In genomic region chr16:49858200-49859129, GRCh38 we compare ENCODE assay signal across 8 cellular contexts. TPM values are rescaled to one million over a fixed set of nuclear protein-coding genes. Genes with fewer than 3 reads are reported as not detected.
DNase-seq lines count a peak whose midpoint lies in the region; ATAC-seq lines count a peak whose summit lies in the region.

No MANE protein-coding gene starts in this region.

- H3K36me3 ChIP-seq in rectal smooth muscle tissue (ENCODE audit: control insufficient read depth, insufficient read depth, low read length) = no peaks in the 10 kb centered on the region

- no peak overlapping the region for H3K9ac ChIP-seq in rectal smooth muscle tissue (ENCODE audit: low read length)

- CTCF ChIA-PET in activated naive CD4-positive, alpha-beta T cell treated with anti-CD3 and anti-CD28 coated beads for 36 hours (lab: Charles Lee) = interaction anchor here (0.7 to 2.6 kb wide), 13 partner anchors 9 to 63 kb away, joined by 3 to 14 read pairs (median 4); no protein-coding TSS in a partner anchor

- H3K27me3 Mint-ChIP-seq in activated naive CD4-positive, alpha-beta T cell treated with anti-CD3 and anti-CD28 coated beads for 36 hours (ENCODE audit: low read depth) = peaks cover 28% of the 10 kb centered on the region

- peak; percentile 56 to 57 for DNase-seq in activated CD4-positive, alpha-beta T cell treated with anti-CD3 and anti-CD28 coated beads for 4 hours
- no peak for DNase-seq in activated CD4-positive, alpha-beta T cell treated with anti-CD3 and anti-CD28 coated beads, Interleukin-2, amount 50 U/mL, for 1 hour
- peak; percentile 55 for DNase-seq in activated naive CD4-positive, alpha-beta T cell treated with anti-CD3 and anti-CD28 coated beads for 36 hours
- peak; percentile 66 for DNase-seq in left ventricle myocardium superior
- DNase-seq in NCI-H128 (lab: John Stamatoyannopoulos, UW; ENCODE audit: unreplicated experiment) = no peak

- H3K4me1 Mint-ChIP-seq in activated naive CD4-positive, alpha-beta T cell treated with anti-CD3 and anti-CD28 coated beads for 36 hours (ENCODE audit: low read depth) = peaks cover 10% of the 10 kb centered on the region

- H3K9me3 Mint-ChIP-seq in activated naive CD4-positive, alpha-beta T cell treated with anti-CD3 and anti-CD28 coated beads for 36 hours = no peaks in the 10 kb centered on the region

- H3K27ac ChIP-seq in rectal smooth muscle tissue (ENCODE audit: low read depth, low read length) = peak overlapping the region; percentile 78

- peak overlapping the region; percentile 24 for H3K4me3 Mint-ChIP-seq in activated naive CD4-positive, alpha-beta T cell treated with anti-CD3 and anti-CD28 coated beads for 36 hours

- ATAC-seq in left ventricle myocardium superior (peak; percentile 13), HG03432 (IDR thresholded peaks at IDR 0.05; ENCODE audit: unreplicated experiment) (no peak), HG02852 (IDR thresholded peaks at IDR 0.05; ENCODE audit: unreplicated experiment) (no peak)

- H3K4me1 ChIP-seq in rectal smooth muscle tissue (ENCODE audit: control insufficient read depth, insufficient read depth, low read length) = peaks cover 2% of the 10 kb centered on the region

- H3K27ac Mint-ChIP-seq in activated naive CD4-positive, alpha-beta T cell treated with anti-CD3 and anti-CD28 coated beads for 36 hours = no peak overlapping the region

- intact Hi-C loops in activated naive CD4-positive, alpha-beta T cell treated with anti-CD3 and anti-CD28 coated beads for 36 hours (cut with micrococcal nuclease) = loop anchor here (5.0 kb wide), 3 partner anchors 164 to 416 kb away; partner anchors contain the start of gene TENT4B
- intact Hi-C loops in left ventricle myocardium superior (cut with micrococcal nuclease) = no loop called here

- H3K27me3 ChIP-seq in rectal smooth muscle tissue (ENCODE audit: control insufficient read depth, insufficient read depth, low read length) = no peaks in the 10 kb centered on the region

- H3K36me3 Mint-ChIP-seq in activated naive CD4-positive, alpha-beta T cell treated with anti-CD3 and anti-CD28 coated beads for 36 hours (ENCODE audit: low read depth) = no peaks in the 10 kb centered on the region

- H3K4me3 ChIP-seq in rectal smooth muscle tissue (ENCODE audit: low read length) = peak overlapping the region; percentile 54

RNA-seq across cellular contexts. Expression of gene ZNF423, which starts 2.6 kb away (rescaled TPM):
- under 1 TPM in 1 of 2 experiments, not detected in 1; 0.05 TPM for total RNA-seq in activated naive CD4-positive, alpha-beta T cell treated with anti-CD3 and anti-CD28 coated beads for 36 hours
- total RNA-seq in left ventricle myocardium superior = 7.8 TPM

Comparison
In these comparisons a context has a peak if more than half of its experiments do, and no peak if none do; other contexts are left out.
1. DNase-seq: peak in activated CD4-positive, alpha-beta T cell treated with anti-CD3 and anti-CD28 coated beads for 4 hours (2 of 2), activated naive CD4-positive, alpha-beta T cell treated with anti-CD3 and anti-CD28 coated beads for 36 hours (single experiment) and left ventricle myocardium superior (single experiment); none in activated CD4-positive, alpha-beta T cell treated with anti-CD3 and anti-CD28 coated beads, Interleukin-2, amount 50 U/mL, for 1 hour (single experiment) and NCI-H128 (single experiment).